In the genomic region with DNA sequence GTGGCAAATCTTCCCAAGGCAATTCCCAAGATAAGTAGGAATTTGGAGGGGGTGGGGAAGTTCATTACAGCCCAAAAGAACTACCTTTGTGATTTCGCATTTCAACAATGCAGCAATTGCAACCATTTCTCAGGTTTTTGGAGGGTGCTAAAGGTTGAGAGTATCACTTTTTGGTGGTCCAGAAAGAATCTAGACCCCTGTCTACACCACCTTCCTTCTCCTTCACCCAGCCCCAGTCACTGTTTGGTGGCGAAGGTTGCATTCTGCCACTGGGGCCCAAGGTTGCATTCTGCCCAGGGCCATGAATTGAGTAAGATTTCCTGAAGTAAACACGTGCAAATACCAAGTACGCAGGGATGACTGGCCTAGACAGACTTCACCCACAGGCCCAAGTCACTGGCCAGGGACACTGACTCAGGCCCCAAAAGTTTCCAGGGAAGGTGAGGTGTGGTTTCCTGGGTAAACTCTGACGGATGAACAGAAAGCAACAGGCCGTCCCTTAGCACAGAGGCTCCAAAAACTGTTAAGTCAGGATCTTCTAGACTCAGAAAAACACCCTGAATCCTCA, we compare ENCODE assay signal across 1 cellular context.
TF ChIP-seq lines count a peak whose summit lies in the region.

No MANE protein-coding gene starts in this region.

TF ChIP-seq in K562, 482 proteins besides CTCF, POLR2A, EP300 and RAD21 (continues in another document):
- TF ChIP-seq ZNF316 (IDR thresholded peaks at IDR 0.05) (peak; percentile 44), ZNF41 (CRISPR knock-in tag; conservative IDR thresholded peaks at IDR 0.05) (no peak), MCM7 (IDR thresholded peaks at IDR 0.05) (no peak), MIER1 (IDR thresholded peaks at IDR 0.05; ENCODE audit: low read depth) (no peak), ZNF57 (CRISPR knock-in tag; IDR thresholded peaks at IDR 0.05) (no peak), WHSC1 (IDR thresholded peaks at IDR 0.05; ENCODE audit: low read length) (no peak), IFI16 (CRISPR knock-in tag; IDR thresholded peaks at IDR 0.05) (peak; percentile 58; the same call in 1 of the 2 replicates), ZNF76 (CRISPR knock-in tag; IDR thresholded peaks at IDR 0.05; ENCODE audit: borderline replicate concordance) (peak; percentile 62; the same call in 1 of the 2 replicates), ZNF699 (CRISPR knock-in tag; IDR thresholded peaks at IDR 0.05; ENCODE audit: insufficient replicate concordance) (no peak), SRF (CRISPR knock-in tag; IDR thresholded peaks at IDR 0.05) (no peak), PTTG1 (tag; IDR thresholded peaks at IDR 0.05; ENCODE audit: low read depth) (no peak), HDAC2 (IDR thresholded peaks at IDR 0.05) (0 out of 2 replicates have a peak, but pooled peaks have one; percentile 24), L3MBTL2 (IDR thresholded peaks at IDR 0.05) (peak; percentile 76), NFIC (IDR thresholded peaks at IDR 0.05) (no peak), STAT5B (CRISPR knock-in tag; IDR thresholded peaks at IDR 0.05) (no peak), RHOXF2B (CRISPR knock-in tag; conservative IDR thresholded peaks at IDR 0.05) (no peak), CREBBP (IDR thresholded peaks at IDR 0.05; ENCODE audit: low read depth, low read length) (no peak), ZNF583 (CRISPR knock-in tag; IDR thresholded peaks at IDR 0.05) (peak; percentile 63; the same call in 1 of the 2 replicates), FIP1L1 (IDR thresholded peaks at IDR 0.05; ENCODE audit: low read depth, low read length, poor library complexity, severe bottlenecking) (no peak), HSF4 (CRISPR knock-in tag; IDR thresholded peaks at IDR 0.05; ENCODE audit: borderline replicate concordance) (no peak), ZNF644 (tag; IDR thresholded peaks at IDR 0.05; ENCODE audit: low read depth) (no peak), ZNF175 (CRISPR knock-in tag; IDR thresholded peaks at IDR 0.05; ENCODE audit: low read depth) (0 out of 2 replicates have a peak, but pooled peaks have one; percentile 36)
- TF ChIP-seq, protein P1, sequence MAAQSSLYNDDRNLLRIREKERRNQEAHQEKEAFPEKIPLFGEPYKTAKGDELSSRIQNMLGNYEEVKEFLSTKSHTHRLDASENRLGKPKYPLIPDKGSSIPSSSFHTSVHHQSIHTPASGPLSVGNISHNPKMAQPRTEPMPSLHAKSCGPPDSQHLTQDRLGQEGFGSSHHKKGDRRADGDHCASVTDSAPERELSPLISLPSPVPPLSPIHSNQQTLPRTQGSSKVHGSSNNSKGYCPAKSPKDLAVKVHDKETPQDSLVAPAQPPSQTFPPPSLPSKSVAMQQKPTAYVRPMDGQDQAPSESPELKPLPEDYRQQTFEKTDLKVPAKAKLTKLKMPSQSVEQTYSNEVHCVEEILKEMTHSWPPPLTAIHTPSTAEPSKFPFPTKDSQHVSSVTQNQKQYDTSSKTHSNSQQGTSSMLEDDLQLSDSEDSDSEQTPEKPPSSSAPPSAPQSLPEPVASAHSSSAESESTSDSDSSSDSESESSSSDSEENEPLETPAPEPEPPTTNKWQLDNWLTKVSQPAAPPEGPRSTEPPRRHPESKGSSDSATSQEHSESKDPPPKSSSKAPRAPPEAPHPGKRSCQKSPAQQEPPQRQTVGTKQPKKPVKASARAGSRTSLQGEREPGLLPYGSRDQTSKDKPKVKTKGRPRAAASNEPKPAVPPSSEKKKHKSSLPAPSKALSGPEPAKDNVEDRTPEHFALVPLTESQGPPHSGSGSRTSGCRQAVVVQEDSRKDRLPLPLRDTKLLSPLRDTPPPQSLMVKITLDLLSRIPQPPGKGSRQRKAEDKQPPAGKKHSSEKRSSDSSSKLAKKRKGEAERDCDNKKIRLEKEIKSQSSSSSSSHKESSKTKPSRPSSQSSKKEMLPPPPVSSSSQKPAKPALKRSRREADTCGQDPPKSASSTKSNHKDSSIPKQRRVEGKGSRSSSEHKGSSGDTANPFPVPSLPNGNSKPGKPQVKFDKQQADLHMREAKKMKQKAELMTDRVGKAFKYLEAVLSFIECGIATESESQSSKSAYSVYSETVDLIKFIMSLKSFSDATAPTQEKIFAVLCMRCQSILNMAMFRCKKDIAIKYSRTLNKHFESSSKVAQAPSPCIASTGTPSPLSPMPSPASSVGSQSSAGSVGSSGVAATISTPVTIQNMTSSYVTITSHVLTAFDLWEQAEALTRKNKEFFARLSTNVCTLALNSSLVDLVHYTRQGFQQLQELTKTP (IDR thresholded peaks at IDR 0.05; ENCODE audit: low read depth in 1 of 2, partially characterized antibody in 2 of 2), result no peak
- TF ChIP-seq, protein P2, sequence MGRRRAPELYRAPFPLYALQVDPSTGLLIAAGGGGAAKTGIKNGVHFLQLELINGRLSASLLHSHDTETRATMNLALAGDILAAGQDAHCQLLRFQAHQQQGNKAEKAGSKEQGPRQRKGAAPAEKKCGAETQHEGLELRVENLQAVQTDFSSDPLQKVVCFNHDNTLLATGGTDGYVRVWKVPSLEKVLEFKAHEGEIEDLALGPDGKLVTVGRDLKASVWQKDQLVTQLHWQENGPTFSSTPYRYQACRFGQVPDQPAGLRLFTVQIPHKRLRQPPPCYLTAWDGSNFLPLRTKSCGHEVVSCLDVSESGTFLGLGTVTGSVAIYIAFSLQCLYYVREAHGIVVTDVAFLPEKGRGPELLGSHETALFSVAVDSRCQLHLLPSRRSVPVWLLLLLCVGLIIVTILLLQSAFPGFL (CRISPR knock-in tag; IDR thresholded peaks at IDR 0.05), result no peak
- TF ChIP-seq, protein P3, sequence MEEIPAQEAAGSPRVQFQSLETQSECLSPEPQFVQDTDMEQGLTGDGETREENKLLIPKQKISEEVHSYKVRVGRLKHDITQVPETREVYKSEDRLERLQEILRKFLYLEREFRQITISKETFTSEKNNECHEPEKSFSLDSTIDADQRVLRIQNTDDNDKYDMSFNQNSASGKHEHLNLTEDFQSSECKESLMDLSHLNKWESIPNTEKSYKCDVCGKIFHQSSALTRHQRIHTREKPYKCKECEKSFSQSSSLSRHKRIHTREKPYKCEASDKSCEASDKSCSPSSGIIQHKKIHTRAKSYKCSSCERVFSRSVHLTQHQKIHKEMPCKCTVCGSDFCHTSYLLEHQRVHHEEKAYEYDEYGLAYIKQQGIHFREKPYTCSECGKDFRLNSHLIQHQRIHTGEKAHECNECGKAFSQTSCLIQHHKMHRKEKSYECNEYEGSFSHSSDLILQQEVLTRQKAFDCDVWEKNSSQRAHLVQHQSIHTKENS (CRISPR knock-in tag; IDR thresholded peaks at IDR 0.05), result no peak
- TF ChIP-seq, protein P4, sequence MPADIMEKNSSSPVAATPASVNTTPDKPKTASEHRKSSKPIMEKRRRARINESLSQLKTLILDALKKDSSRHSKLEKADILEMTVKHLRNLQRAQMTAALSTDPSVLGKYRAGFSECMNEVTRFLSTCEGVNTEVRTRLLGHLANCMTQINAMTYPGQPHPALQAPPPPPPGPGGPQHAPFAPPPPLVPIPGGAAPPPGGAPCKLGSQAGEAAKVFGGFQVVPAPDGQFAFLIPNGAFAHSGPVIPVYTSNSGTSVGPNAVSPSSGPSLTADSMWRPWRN (IDR thresholded peaks at IDR 0.05; ENCODE audit: low read depth), result no peak
- TF ChIP-seq, protein P5, sequence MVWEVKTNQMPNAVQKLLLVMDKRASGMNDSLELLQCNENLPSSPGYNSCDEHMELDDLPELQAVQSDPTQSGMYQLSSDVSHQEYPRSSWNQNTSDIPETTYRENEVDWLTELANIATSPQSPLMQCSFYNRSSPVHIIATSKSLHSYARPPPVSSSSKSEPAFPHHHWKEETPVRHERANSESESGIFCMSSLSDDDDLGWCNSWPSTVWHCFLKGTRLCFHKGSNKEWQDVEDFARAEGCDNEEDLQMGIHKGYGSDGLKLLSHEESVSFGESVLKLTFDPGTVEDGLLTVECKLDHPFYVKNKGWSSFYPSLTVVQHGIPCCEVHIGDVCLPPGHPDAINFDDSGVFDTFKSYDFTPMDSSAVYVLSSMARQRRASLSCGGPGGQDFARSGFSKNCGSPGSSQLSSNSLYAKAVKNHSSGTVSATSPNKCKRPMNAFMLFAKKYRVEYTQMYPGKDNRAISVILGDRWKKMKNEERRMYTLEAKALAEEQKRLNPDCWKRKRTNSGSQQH (CRISPR knock-in tag; IDR thresholded peaks at IDR 0.05), result no peak
- TF ChIP-seq, protein P6, sequence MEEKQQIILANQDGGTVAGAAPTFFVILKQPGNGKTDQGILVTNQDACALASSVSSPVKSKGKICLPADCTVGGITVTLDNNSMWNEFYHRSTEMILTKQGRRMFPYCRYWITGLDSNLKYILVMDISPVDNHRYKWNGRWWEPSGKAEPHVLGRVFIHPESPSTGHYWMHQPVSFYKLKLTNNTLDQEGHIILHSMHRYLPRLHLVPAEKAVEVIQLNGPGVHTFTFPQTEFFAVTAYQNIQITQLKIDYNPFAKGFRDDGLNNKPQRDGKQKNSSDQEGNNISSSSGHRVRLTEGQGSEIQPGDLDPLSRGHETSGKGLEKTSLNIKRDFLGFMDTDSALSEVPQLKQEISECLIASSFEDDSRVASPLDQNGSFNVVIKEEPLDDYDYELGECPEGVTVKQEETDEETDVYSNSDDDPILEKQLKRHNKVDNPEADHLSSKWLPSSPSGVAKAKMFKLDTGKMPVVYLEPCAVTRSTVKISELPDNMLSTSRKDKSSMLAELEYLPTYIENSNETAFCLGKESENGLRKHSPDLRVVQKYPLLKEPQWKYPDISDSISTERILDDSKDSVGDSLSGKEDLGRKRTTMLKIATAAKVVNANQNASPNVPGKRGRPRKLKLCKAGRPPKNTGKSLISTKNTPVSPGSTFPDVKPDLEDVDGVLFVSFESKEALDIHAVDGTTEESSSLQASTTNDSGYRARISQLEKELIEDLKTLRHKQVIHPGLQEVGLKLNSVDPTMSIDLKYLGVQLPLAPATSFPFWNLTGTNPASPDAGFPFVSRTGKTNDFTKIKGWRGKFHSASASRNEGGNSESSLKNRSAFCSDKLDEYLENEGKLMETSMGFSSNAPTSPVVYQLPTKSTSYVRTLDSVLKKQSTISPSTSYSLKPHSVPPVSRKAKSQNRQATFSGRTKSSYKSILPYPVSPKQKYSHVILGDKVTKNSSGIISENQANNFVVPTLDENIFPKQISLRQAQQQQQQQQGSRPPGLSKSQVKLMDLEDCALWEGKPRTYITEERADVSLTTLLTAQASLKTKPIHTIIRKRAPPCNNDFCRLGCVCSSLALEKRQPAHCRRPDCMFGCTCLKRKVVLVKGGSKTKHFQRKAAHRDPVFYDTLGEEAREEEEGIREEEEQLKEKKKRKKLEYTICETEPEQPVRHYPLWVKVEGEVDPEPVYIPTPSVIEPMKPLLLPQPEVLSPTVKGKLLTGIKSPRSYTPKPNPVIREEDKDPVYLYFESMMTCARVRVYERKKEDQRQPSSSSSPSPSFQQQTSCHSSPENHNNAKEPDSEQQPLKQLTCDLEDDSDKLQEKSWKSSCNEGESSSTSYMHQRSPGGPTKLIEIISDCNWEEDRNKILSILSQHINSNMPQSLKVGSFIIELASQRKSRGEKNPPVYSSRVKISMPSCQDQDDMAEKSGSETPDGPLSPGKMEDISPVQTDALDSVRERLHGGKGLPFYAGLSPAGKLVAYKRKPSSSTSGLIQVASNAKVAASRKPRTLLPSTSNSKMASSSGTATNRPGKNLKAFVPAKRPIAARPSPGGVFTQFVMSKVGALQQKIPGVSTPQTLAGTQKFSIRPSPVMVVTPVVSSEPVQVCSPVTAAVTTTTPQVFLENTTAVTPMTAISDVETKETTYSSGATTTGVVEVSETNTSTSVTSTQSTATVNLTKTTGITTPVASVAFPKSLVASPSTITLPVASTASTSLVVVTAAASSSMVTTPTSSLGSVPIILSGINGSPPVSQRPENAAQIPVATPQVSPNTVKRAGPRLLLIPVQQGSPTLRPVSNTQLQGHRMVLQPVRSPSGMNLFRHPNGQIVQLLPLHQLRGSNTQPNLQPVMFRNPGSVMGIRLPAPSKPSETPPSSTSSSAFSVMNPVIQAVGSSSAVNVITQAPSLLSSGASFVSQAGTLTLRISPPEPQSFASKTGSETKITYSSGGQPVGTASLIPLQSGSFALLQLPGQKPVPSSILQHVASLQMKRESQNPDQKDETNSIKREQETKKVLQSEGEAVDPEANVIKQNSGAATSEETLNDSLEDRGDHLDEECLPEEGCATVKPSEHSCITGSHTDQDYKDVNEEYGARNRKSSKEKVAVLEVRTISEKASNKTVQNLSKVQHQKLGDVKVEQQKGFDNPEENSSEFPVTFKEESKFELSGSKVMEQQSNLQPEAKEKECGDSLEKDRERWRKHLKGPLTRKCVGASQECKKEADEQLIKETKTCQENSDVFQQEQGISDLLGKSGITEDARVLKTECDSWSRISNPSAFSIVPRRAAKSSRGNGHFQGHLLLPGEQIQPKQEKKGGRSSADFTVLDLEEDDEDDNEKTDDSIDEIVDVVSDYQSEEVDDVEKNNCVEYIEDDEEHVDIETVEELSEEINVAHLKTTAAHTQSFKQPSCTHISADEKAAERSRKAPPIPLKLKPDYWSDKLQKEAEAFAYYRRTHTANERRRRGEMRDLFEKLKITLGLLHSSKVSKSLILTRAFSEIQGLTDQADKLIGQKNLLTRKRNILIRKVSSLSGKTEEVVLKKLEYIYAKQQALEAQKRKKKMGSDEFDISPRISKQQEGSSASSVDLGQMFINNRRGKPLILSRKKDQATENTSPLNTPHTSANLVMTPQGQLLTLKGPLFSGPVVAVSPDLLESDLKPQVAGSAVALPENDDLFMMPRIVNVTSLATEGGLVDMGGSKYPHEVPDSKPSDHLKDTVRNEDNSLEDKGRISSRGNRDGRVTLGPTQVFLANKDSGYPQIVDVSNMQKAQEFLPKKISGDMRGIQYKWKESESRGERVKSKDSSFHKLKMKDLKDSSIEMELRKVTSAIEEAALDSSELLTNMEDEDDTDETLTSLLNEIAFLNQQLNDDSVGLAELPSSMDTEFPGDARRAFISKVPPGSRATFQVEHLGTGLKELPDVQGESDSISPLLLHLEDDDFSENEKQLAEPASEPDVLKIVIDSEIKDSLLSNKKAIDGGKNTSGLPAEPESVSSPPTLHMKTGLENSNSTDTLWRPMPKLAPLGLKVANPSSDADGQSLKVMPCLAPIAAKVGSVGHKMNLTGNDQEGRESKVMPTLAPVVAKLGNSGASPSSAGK (IDR thresholded peaks at IDR 0.05), result peak; percentile 82
